ENCODE assay signal across 24 cellular contexts in the genomic region with DNA sequence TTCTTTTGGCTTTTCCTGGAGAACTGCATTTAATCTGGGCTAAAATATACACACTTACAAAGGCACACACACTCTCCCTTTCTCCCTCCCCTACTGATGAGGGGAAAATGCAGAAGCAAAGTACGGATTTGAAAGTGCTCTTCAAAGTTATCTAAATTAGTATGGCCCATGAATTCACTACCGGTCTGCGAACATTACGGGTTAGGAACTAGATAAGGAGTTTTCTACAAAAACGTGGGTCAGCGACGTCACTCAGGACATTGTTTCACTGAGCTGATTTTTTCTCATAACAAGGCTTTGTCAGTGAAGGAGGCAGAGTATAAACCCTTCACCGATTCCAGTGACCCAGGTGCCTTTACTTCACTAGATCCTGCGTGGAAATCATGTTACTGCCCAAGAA. TPM values are rescaled to one million over a fixed set of nuclear protein-coding genes. Genes with fewer than 3 reads are reported as not detected.
DNase-seq lines count a peak whose midpoint lies in the region; ATAC-seq, FAIRE-seq and TF ChIP-seq lines count a peak whose summit lies in the region.
"Had no signal": no experiment of that assay in that cellular context is flagged by ENCODE, and none has a peak within 500 bp of the region (broad histone marks: within the 10 kb centered on the region; RNA-seq: fewer than 3 reads in every experiment).

No MANE protein-coding gene starts in this region.

- CTCF ChIA-PET in K562 (lab: Yijun Ruan, JAX; ENCODE audit: low intra/inter-chr PET ratio): no interaction called here

- BruUV-seq in K562 (replicated peaks; lab: Mats Ljungman, UMichigan): no TSS peak

- H3K27me3 ChIP-seq in heart right ventricle (no peaks in the 10 kb centered on the region), K562 (ENCODE audit: control insufficient read depth in 2 of 2, insufficient read depth in 2 of 2, low read length in 2 of 2) (no peaks in the 10 kb centered on the region), aorta (ENCODE audit: control insufficient read depth in 1 of 2, insufficient read depth in 2 of 2, low read length in 1 of 2) (no peaks in the 10 kb centered on the region)
- H3K27me3 ChIP-seq: breast epithelium, colonic mucosa, vagina had no signal

- POLR2A ChIA-PET in K562 (lab: Yijun Ruan, JAX): interaction anchor here (0.6 to 2.0 kb wide), 6 partner anchors 8 to 53 kb away, joined by 3 to 11 read pairs (median 4); no protein-coding TSS in a partner anchor

- H3K4me3 ChIP-seq in heart right ventricle (no peak overlapping the region), K562 (no peak overlapping the region), aorta (ENCODE audit: low read length in 2 of 2) (no peak overlapping the region)
- H3K4me3 ChIP-seq: breast epithelium, colonic mucosa, GM23248, vagina had no signal

- ATAC-seq in heart right ventricle (no peak), Right ventricle myocardium superior (ENCODE audit: poor library complexity) (no peak), K562 (peak; percentile 32), aorta (ENCODE audit: low FRiP score) (no peak)
- ATAC-seq in natural killer cell treated with Interleukin-12 subunit alpha and Interleukin-12 subunit beta and Interleukin-15 and Interleukin-18, amount 100 ng/mL, for 72 hours: no peak

- no peak for TF ChIP-seq POLR2A in K562 (conservative IDR thresholded peaks at IDR 0.05)

- H2AFZ ChIP-seq in K562 (ENCODE audit: low read depth, low read length): peak overlapping the region; percentile 86

- no peak for TF ChIP-seq CTCF in heart right ventricle (IDR thresholded peaks at IDR 0.05)
- TF ChIP-seq CTCF in K562 (IDR thresholded peaks at IDR 0.05 in 2 of 3, conservative IDR thresholded peaks at IDR 0.05 in 1 of 3; ENCODE audit: insufficient read depth in 2 of 3, low read depth in 1 of 3, low read length in 3 of 3): no peak
- TF ChIP-seq CTCF in GM20000 (IDR thresholded peaks at IDR 0.05; ENCODE audit: extremely low read depth, missing control alignments): no peak

- H3K4me1 ChIP-seq in heart right ventricle: peaks cover 16 to 85% (median 55%) of the 10 kb centered on the region in 9 donors
- H3K4me1 ChIP-seq in K562 (replicated peaks in 1 of 2; ENCODE audit: control insufficient read depth in 2 of 2, insufficient read depth in 2 of 2, low read length in 2 of 2): peaks cover 15 to 24% of the 10 kb centered on the region in 2 experiments
- no peaks in the 10 kb centered on the region for H3K4me1 ChIP-seq in aorta (ENCODE audit: control insufficient read depth in 1 of 2, insufficient read depth in 2 of 2, low read length in 2 of 2)
- H3K4me1 ChIP-seq: breast epithelium, colonic mucosa had no signal

- in situ Hi-C loops in K562 (cut with MboI): no loop called here

- no peaks in the 10 kb centered on the region for H4K20me1 ChIP-seq in K562 (replicated peaks; ENCODE audit: control insufficient read depth, insufficient read depth, low read length)

- WGBS in heart right ventricle, 2 donors: 90 to 91% methylated on average over 9 of the region's 9 CpGs
- 12% methylated on average over 9 of the region's 9 CpGs for WGBS in K562 (ENCODE audit: insufficient coverage, low coverage, missing lambda C conversion rate)
- 86 to 89% methylated on average over 9 of the region's 9 CpGs for WGBS in aorta, 2 donors

- TF ChIP-seq RAD21 in K562 (CRISPR knock-in tag; conservative IDR thresholded peaks at IDR 0.05 in 1 of 2, IDR thresholded peaks at IDR 0.05 in 1 of 2): no peak

- peaks cover 35 to 37% of the 10 kb centered on the region in 2 donors for H3K4me1 Mint-ChIP-seq in natural killer cell treated with Interleukin-12 subunit alpha and Interleukin-12 subunit beta and Interleukin-15 and Interleukin-18, amount 100 ng/mL, for 72 hours (ENCODE audit: low read depth in 2 of 2)

- no peaks in the 10 kb centered on the region for H3K9me1 ChIP-seq in K562 (ENCODE audit: control insufficient read depth, insufficient read depth, low read length)

- H3K9me3 ChIP-seq in heart right ventricle (no peaks in the 10 kb centered on the region), K562 (replicated peaks; ENCODE audit: control insufficient read depth, insufficient read depth, low read depth, low read length) (no peaks in the 10 kb centered on the region), aorta (ENCODE audit: control insufficient read depth, low read length) (no peaks in the 10 kb centered on the region)
- H3K9me3 ChIP-seq: breast epithelium, colonic mucosa, vagina had no signal

- no peak overlapping the region for H3K4me3 Mint-ChIP-seq in natural killer cell treated with Interleukin-12 subunit alpha and Interleukin-12 subunit beta and Interleukin-15 and Interleukin-18, amount 100 ng/mL, for 72 hours
- H3K4me3 Mint-ChIP-seq: activated CD4-positive, alpha-beta T cell treated with anti-CD3 and anti-CD28 coated beads, Interleukin-2, amount 10 ng/mL, durations not matched to agents 24 days and 14 days had no signal

- intact Hi-C loops in heart right ventricle (cut with DNase I) (loop anchor here in 3 of 10 donors (5.0 to 10.0 kb wide), 4 partner anchors 114 to 146 kb away; a partner anchor contains a TSS), Right ventricle myocardium superior (cut with DNase I) (loop anchor here (10.0 kb wide), 1 partner anchor 116 kb away; a partner anchor contains a TSS), K562 (cut with micrococcal nuclease) (no loop called here), aorta (cut with DNase I) (no loop called here)

- no peak for TF ChIP-seq EP300 in K562 (IDR thresholded peaks at IDR 0.05; ENCODE audit: low read length)

- DNase-seq in heart right ventricle: no peak
- no peak for DNase-seq in Right ventricle myocardium superior
- DNase-seq in K562 (ENCODE audit: extremely low read depth in 1 of 4, low spot score in 3 of 4): peak in 2 of 4 experiments; percentile 30 to 53
- peak; percentile 12 for DNase-seq in natural killer cell treated with Interleukin-12 subunit alpha and Interleukin-12 subunit beta and Interleukin-15 and Interleukin-18, amount 100 ng/mL, for 72 hours (ENCODE audit: low spot score)
- DNase-seq in aorta: no peak
- no peak for DNase-seq in GM20000 (ENCODE audit: low spot score)
- no peak for DNase-seq in DMS153 treated with DMSO at 0.1 percent for 48 hours (lab: John Stamatoyannopoulos, UW; ENCODE audit: unreplicated experiment)
- DNase-seq in NCI-H2171 treated with DMSO at 0.1 percent for 48 hours (lab: John Stamatoyannopoulos, UW): no peak
- DNase-seq: activated CD4-positive, alpha-beta T cell treated with anti-CD3 and anti-CD28 coated beads, Interleukin-2, amount 10 ng/mL, durations not matched to agents 24 days and 14 days; colonic mucosa; DMS 273 treated with DMSO at 0.1 percent for 48 hours; hypothalamus; NCI-H1105 treated with DMSO at 0.1 percent for 48 hours; NCI-H2029 treated with DMSO at 0.1 percent for 48 hours; NCI-H446 treated with DMSO at 0.1 percent for 48 hours; T-helper 9 cell; WERI-Rb-1 had no signal

- peak; percentile 69 for FAIRE-seq in K562 (lab: Jason Lieb, UNC)
- FAIRE-seq: frontal cortex had no signal

- H3K36me3 ChIP-seq in heart right ventricle (peaks cover 0 to 97% (median 7%) of the 10 kb centered on the region in 9 donors), K562 (ENCODE audit: control insufficient read depth, insufficient read depth, low read length) (peaks cover 26% of the 10 kb centered on the region), aorta (ENCODE audit: control insufficient read depth in 1 of 2, insufficient read depth in 2 of 2, low read length in 1 of 2) (no peaks in the 10 kb centered on the region)
- H3K36me3 ChIP-seq: colonic mucosa had no signal

- H3K36me3 Mint-ChIP-seq in natural killer cell treated with Interleukin-12 subunit alpha and Interleukin-12 subunit beta and Interleukin-15 and Interleukin-18, amount 100 ng/mL, for 72 hours: peaks cover 1% of the 10 kb centered on the region

- H3K9ac ChIP-seq in K562 (ENCODE audit: insufficient read depth in 1 of 2, low read depth in 2 of 2, low read length in 2 of 2): peak overlapping the region in 1 of 2 experiments; percentile 66; a peak in 2 of 4 replicates
- H3K9ac ChIP-seq: GM23248 had no signal

- peak overlapping the region; percentile 23 to 25 for H3K27ac Mint-ChIP-seq in natural killer cell treated with Interleukin-12 subunit alpha and Interleukin-12 subunit beta and Interleukin-15 and Interleukin-18, amount 100 ng/mL, for 72 hours
- H3K27ac Mint-ChIP-seq: activated CD4-positive, alpha-beta T cell treated with anti-CD3 and anti-CD28 coated beads, Interleukin-2, amount 10 ng/mL, durations not matched to agents 24 days and 14 days; progenitor cell of endocrine pancreas had no signal

- H3K27ac ChIP-seq in heart right ventricle: peak overlapping the region in 8 of 10 donors; percentile 43 to 89 (median 72)
- peak overlapping the region; percentile 84 for H3K27ac ChIP-seq in K562 (ENCODE audit: extremely low read depth, low read depth, low read length)
- peak overlapping the region; percentile 12 to 20 for H3K27ac ChIP-seq in aorta (ENCODE audit: low read depth in 1 of 2, low read length in 2 of 2)
- H3K27ac ChIP-seq: breast epithelium, C4-2B, WERI-Rb-1 had no signal

- no peaks in the 10 kb centered on the region for H3K9me3 Mint-ChIP-seq in natural killer cell treated with Interleukin-12 subunit alpha and Interleukin-12 subunit beta and Interleukin-15 and Interleukin-18, amount 100 ng/mL, for 72 hours
- H3K9me3 Mint-ChIP-seq: activated CD4-positive, alpha-beta T cell treated with anti-CD3 and anti-CD28 coated beads, Interleukin-2, amount 10 ng/mL, durations not matched to agents 24 days and 14 days; IgD-negative memory B cell had no signal

- peak overlapping the region; percentile 79; the same call in 1 of the 2 replicates for H3K4me2 ChIP-seq in K562 (ENCODE audit: insufficient read depth, low read length)

- H3K79me2 ChIP-seq in K562 (ENCODE audit: control insufficient read depth, insufficient read depth, low read length): no peaks in the 10 kb centered on the region

- no peaks in the 10 kb centered on the region for H3K27me3 Mint-ChIP-seq in natural killer cell treated with Interleukin-12 subunit alpha and Interleukin-12 subunit beta and Interleukin-15 and Interleukin-18, amount 100 ng/mL, for 72 hours
- H3K27me3 Mint-ChIP-seq: activated CD4-positive, alpha-beta T cell treated with anti-CD3 and anti-CD28 coated beads, Interleukin-2, amount 10 ng/mL, durations not matched to agents 24 days and 14 days; IgD-negative memory B cell; progenitor cell of endocrine pancreas had no signal

RNA-seq across cellular contexts. Expression of a gene that starts 47.3 kb away (rescaled TPM):
- total RNA-seq in heart right ventricle: 10 to 100 TPM; 20.2 to 33.8 (median 26.0) TPM
- 10 to 100 TPM; 22.6 to 61.2 TPM for polyA plus RNA-seq in heart right ventricle
- total RNA-seq in Right ventricle myocardium superior: 26.8 TPM
- total RNA-seq in K562 (2011; cell fraction: chromatin; rRNA removed; ENCODE audit: low replicate concordance): 15.0 and 30.4 TPM in 2 replicates
- total RNA-seq in K562 (2011; cell fraction: nucleolus; rRNA removed): 18.6 and 22.3 TPM in 2 replicates
- 30.0 and 40.5 TPM in 2 replicates for total RNA-seq in K562 (2011; cell fraction: nucleoplasm; rRNA removed)
- 41.6 and 43.3 TPM in 2 replicates for total RNA-seq in K562 (2014; rRNA removed)
- 41.7 and 43.4 TPM in 2 replicates for total RNA-seq in K562 (2014; rRNA removed; fragmentation: Illumina TruSeq; extraction: Trizol)
- 27.6 and 30.2 TPM in 2 replicates for total RNA-seq in K562 (2015; rRNA removed; fragmentation: Illumina TruSeq; extraction: Trizol)
- 33.4 and 33.9 TPM in 2 replicates for total RNA-seq in K562 (2021)
- 50.7 and 54.7 TPM in 2 replicates for polyA plus RNA-seq in K562 (2011; rRNA removed)
- polyA plus RNA-seq in K562 (2011; cell fraction: cytosol; rRNA removed): 13.8 and 32.7 TPM in 2 replicates
- polyA plus RNA-seq in K562 (2011; cell fraction: nucleus; rRNA removed): 46.8 and 52.2 TPM in 2 replicates
- polyA plus RNA-seq in K562 (2012): 41.7 and 56.9 TPM in 2 replicates
- 27.2 and 27.6 TPM in 2 replicates for polyA plus RNA-seq in K562 (2014; fragmentation: Illumina TruSeq; extraction: Trizol)
- 10 to 100 TPM; 17.9 to 23.6 TPM for polyA plus RNA-seq in K562 (2014; fragmentation: Nextera tagmentation; extraction: Ambion mirVana)
- polyA plus RNA-seq in K562 (2014; rRNA removed): 60.4 and 77.6 TPM in 2 replicates
- polyA minus RNA-seq in K562 (2011; rRNA and poly(A)+ RNA removed): 12.0 and 12.4 TPM in 2 replicates
- 9.8 and 11.1 TPM in 2 replicates for polyA minus RNA-seq in K562 (2011; cell fraction: cytosol; rRNA and poly(A)+ RNA removed)
- 25.6 and 30.7 TPM in 2 replicates for polyA minus RNA-seq in K562 (2011; cell fraction: nucleus; rRNA and poly(A)+ RNA removed)
- 10 to 100 TPM; 16.6 to 21.4 TPM for total RNA-seq in natural killer cell treated with Interleukin-12 subunit alpha and Interleukin-12 subunit beta and Interleukin-15 and Interleukin-18, amount 100 ng/mL, for 72 hours
- total RNA-seq in aorta: 10 to 100 TPM; 18.1 to 31.1 TPM
- 10 to 100 TPM; 43.5 to 60.3 TPM for polyA plus RNA-seq in aorta

RNA-seq across cellular contexts. Expression of a gene that starts 47.4 kb away (rescaled TPM):
- total RNA-seq in heart right ventricle (10 to 100 TPM; 21.3 to 34.2 (median 25.3) TPM), Right ventricle myocardium superior (26.4 TPM), K562 (2014; rRNA removed) (30.0 and 30.4 TPM in 2 replicates), K562 (2014; rRNA removed; fragmentation: Illumina TruSeq; extraction: Trizol) (32.5 and 37.9 TPM in 2 replicates), K562 (2015; rRNA removed; fragmentation: Illumina TruSeq; extraction: Trizol) (37.6 and 38.2 TPM in 2 replicates), K562 (2021) (31.2 and 31.9 TPM in 2 replicates), aorta (10 to 100 TPM; 33.7 to 39.6 TPM)
- polyA plus RNA-seq in heart right ventricle (10 to 100 TPM; 30.4 to 58.4 TPM), K562 (2011; rRNA removed) (39.2 and 52.9 TPM in 2 replicates), K562 (2014; fragmentation: Illumina TruSeq; extraction: Trizol) (35.9 and 37.9 TPM in 2 replicates), K562 (2014; fragmentation: Nextera tagmentation; extraction: Ambion mirVana) (10 to 100 TPM; 36.6 to 37.9 TPM), K562 (2014; rRNA removed) (35.3 and 43.4 TPM in 2 replicates), aorta (10 to 100 TPM; 39.7 to 62.5 TPM)
- total RNA-seq in K562 (2011; cell fraction: chromatin; rRNA removed; ENCODE audit: low replicate concordance): 38.4 and 53.5 TPM in 2 replicates
- 35.9 and 36.9 TPM in 2 replicates for total RNA-seq in K562 (2011; cell fraction: nucleolus; rRNA removed)
- total RNA-seq in K562 (2011; cell fraction: nucleoplasm; rRNA removed): 55.4 and 57.3 TPM in 2 replicates
- polyA plus RNA-seq in K562 (2011; cell fraction: cytosol; rRNA removed): 21.7 and 46.9 TPM in 2 replicates
- polyA plus RNA-seq in K562 (2011; cell fraction: nucleus; rRNA removed): 30.0 and 45.2 TPM in 2 replicates
- 30.5 and 41.6 TPM in 2 replicates for polyA plus RNA-seq in K562 (2012)
- polyA minus RNA-seq in K562 (2011; rRNA and poly(A)+ RNA removed): 19.8 and 20.4 TPM in 2 replicates
- polyA minus RNA-seq in K562 (2011; cell fraction: cytosol; rRNA and poly(A)+ RNA removed): 7.1 and 9.1 TPM in 2 replicates
- 14.7 and 25.9 TPM in 2 replicates for polyA minus RNA-seq in K562 (2011; cell fraction: nucleus; rRNA and poly(A)+ RNA removed)
- 10 to 100 TPM; 29.6 to 31.8 TPM for total RNA-seq in natural killer cell treated with Interleukin-12 subunit alpha and Interleukin-12 subunit beta and Interleukin-15 and Interleukin-18, amount 100 ng/mL, for 72 hours

Comparison
In these comparisons a context has a peak if more than half of its experiments do, and no peak if none do; other contexts are left out.
1. H3K27ac ChIP-seq: peak in every context shown above with its lines; median percentile 84 in K562; 72 in heart right ventricle; 16 in aorta.